Comparison of ENCODE assay signal across 1 cellular context in genomic region chr9:89021154-89021803, GRCh38.
TF ChIP-seq lines count a peak whose summit lies in the region.

No MANE protein-coding gene starts in this region.

TF ChIP-seq in K562, 482 proteins besides CTCF, POLR2A, EP300 and RAD21 (continued from another document):
- TF ChIP-seq, protein P1, sequence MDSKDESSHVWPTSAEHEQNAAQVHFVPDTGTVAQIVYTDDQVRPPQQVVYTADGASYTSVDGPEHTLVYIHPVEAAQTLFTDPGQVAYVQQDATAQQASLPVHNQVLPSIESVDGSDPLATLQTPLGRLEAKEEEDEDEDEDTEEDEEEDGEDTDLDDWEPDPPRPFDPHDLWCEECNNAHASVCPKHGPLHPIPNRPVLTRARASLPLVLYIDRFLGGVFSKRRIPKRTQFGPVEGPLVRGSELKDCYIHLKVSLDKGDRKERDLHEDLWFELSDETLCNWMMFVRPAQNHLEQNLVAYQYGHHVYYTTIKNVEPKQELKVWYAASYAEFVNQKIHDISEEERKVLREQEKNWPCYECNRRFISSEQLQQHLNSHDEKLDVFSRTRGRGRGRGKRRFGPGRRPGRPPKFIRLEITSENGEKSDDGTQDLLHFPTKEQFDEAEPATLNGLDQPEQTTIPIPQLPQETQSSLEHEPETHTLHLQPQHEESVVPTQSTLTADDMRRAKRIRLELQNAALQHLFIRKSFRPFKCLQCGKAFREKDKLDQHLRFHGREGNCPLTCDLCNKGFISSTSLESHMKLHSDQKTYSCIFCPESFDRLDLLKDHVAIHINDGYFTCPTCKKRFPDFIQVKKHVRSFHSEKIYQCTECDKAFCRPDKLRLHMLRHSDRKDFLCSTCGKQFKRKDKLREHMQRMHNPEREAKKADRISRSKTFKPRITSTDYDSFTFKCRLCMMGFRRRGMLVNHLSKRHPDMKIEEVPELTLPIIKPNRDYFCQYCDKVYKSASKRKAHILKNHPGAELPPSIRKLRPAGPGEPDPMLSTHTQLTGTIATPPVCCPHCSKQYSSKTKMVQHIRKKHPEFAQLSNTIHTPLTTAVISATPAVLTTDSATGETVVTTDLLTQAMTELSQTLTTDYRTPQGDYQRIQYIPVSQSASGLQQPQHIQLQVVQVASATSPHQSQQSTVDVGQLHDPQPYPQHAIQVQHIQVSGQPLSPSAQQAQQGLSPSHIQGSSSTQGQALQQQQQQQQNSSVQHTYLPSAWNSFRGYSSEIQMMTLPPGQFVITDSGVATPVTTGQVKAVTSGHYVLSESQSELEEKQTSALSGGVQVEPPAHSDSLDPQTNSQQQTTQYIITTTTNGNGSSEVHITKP (IDR thresholded peaks at IDR 0.05; ENCODE audit: partially characterized antibody), result no peak
- TF ChIP-seq MEIS2 (IDR thresholded peaks at IDR 0.05; ENCODE audit: partially characterized antibody) (peak; percentile 26), ESRRA (IDR thresholded peaks at IDR 0.05; ENCODE audit: borderline replicate concordance, low read depth) (0 out of 2 replicates have a peak, but pooled peaks have one; percentile 17), LEF1 (IDR thresholded peaks at IDR 0.05) (no peak), SMAD1 (IDR thresholded peaks at IDR 0.05; ENCODE audit: low read depth, low read length, partially characterized antibody) (no peak), SMARCC2 (IDR thresholded peaks at IDR 0.05; ENCODE audit: low read depth) (no peak), MAFK (IDR thresholded peaks at IDR 0.05; ENCODE audit: low read length) (peak; percentile 34; the same call in 1 of the 2 replicates), JUN (IDR thresholded peaks at IDR 0.05; ENCODE audit: borderline replicate concordance, low read depth, low read length) (no peak), JUN (CRISPR knock-in tag; IDR thresholded peaks at IDR 0.05; ENCODE audit: borderline replicate concordance) (no peak), JUND (IDR thresholded peaks at IDR 0.05; ENCODE audit: borderline replicate concordance, low read depth, low read length) (0 out of 2 replicates have a peak, but pooled peaks have one; percentile 21), JUND (tag; IDR thresholded peaks at IDR 0.05; ENCODE audit: borderline replicate concordance, low read depth, low read length) (no peak; the same call in 2 of the 3 replicates), ZNF143 (CRISPR knock-in tag; IDR thresholded peaks at IDR 0.05) (no peak), C11orf30 (IDR thresholded peaks at IDR 0.05; ENCODE audit: low read depth) (peak; percentile 27; the same call in 1 of the 2 replicates), ZNF512 (tag; IDR thresholded peaks at IDR 0.05) (no peak), ZNF766 (CRISPR knock-in tag; conservative IDR thresholded peaks at IDR 0.05) (0 out of 2 replicates have a peak, but pooled peaks have one; percentile 32), PYGO2 (tag; IDR thresholded peaks at IDR 0.05) (no peak), ZNF561 (CRISPR knock-in tag; conservative IDR thresholded peaks at IDR 0.05) (no peak), FOSL1 (tag; conservative IDR thresholded peaks at IDR 0.05) (peak; percentile 69), RNF2 (IDR thresholded peaks at IDR 0.05) (no peak)
- TF ChIP-seq, protein P2, sequence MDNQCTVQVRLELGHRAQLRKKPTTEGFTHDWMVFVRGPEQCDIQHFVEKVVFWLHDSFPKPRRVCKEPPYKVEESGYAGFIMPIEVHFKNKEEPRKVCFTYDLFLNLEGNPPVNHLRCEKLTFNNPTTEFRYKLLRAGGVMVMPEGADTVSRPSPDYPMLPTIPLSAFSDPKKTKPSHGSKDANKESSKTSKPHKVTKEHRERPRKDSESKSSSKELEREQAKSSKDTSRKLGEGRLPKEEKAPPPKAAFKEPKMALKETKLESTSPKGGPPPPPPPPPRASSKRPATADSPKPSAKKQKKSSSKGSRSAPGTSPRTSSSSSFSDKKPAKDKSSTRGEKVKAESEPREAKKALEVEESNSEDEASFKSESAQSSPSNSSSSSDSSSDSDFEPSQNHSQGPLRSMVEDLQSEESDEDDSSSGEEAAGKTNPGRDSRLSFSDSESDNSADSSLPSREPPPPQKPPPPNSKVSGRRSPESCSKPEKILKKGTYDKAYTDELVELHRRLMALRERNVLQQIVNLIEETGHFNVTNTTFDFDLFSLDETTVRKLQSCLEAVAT (IDR thresholded peaks at IDR 0.05), result peak in 1 of 2 experiments; percentile 41; a peak in 1 of 4 replicates
- TF ChIP-seq, protein P3, sequence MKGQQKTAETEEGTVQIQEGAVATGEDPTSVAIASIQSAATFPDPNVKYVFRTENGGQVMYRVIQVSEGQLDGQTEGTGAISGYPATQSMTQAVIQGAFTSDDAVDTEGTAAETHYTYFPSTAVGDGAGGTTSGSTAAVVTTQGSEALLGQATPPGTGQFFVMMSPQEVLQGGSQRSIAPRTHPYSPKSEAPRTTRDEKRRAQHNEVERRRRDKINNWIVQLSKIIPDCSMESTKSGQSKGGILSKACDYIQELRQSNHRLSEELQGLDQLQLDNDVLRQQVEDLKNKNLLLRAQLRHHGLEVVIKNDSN (CRISPR knock-in tag; IDR thresholded peaks at IDR 0.05), result no peak
- TF ChIP-seq, protein P4, sequence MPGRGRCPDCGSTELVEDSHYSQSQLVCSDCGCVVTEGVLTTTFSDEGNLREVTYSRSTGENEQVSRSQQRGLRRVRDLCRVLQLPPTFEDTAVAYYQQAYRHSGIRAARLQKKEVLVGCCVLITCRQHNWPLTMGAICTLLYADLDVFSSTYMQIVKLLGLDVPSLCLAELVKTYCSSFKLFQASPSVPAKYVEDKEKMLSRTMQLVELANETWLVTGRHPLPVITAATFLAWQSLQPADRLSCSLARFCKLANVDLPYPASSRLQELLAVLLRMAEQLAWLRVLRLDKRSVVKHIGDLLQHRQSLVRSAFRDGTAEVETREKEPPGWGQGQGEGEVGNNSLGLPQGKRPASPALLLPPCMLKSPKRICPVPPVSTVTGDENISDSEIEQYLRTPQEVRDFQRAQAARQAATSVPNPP (IDR thresholded peaks at IDR 0.05; ENCODE audit: borderline replicate concordance, insufficient read depth, insufficient read length), result no peak
